21 cellular contexts compared by ENCODE assay signal in the genomic region with DNA sequence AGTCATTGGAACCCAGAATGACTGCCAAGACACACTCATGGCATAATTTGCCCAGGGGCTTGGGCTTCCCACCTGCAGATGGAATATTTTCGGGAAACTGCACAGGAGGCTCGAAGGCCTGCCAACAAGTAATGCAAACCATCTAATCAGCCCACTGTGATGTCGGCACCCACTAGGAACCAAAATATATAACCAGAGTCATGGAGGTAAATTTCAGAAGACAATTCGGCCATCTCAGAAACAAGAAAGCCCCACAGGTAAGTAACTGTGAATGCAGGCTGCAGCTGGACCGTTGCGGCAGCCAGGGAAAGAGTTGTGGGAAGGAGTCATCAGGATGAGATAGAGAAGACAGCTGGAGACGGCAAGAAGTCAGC.
"Had no signal": no experiment of that assay in that cellular context is flagged by ENCODE, and none has a peak within 500 bp of the region (broad histone marks: within the 10 kb centered on the region; RNA-seq: fewer than 3 reads in every experiment).

No MANE protein-coding gene starts in this region.

- H3K27ac Mint-ChIP-seq: mesothelial cell of epicardium; naive thymus-derived CD4-positive, alpha-beta T cell; natural killer cell treated with Interleukin-12 subunit alpha and Interleukin-12 subunit beta and Interleukin-15 and Interleukin-18, amount 100 ng/mL, for 72 hours; progenitor cell of endocrine pancreas; stimulated activated naive B cell treated with anti-CD40 and anti-IgM and Interleukin-4, amounts not matched to agents 10 μg/mL and 1 μg/mL and 100 μg/mL, for 72 hours; stimulated activated naive CD8-positive, alpha-beta T cell treated with anti-CD3 and anti-CD28 coated beads, Interleukin-15, Interleukin-2, amounts not matched to agents 100 ng/mL and 50 ng/mL, for 24 hours had no signal

- H3K9me3 Mint-ChIP-seq: natural killer cell treated with Interleukin-12 subunit alpha and Interleukin-12 subunit beta and Interleukin-15 and Interleukin-18, amount 100 ng/mL, for 72 hours had no signal

- H3K4me1 Mint-ChIP-seq: mesothelial cell of epicardium had no signal

- ATAC-seq: naive thymus-derived CD4-positive, alpha-beta T cell; natural killer cell treated with Interleukin-12 subunit alpha and Interleukin-12 subunit beta and Interleukin-15 and Interleukin-18, amount 100 ng/mL, for 72 hours; right cardiac atrium; stimulated activated naive B cell treated with anti-CD40 and anti-IgM and Interleukin-4, amounts not matched to agents 10 μg/mL and 1 μg/mL and 100 μg/mL, for 72 hours; upper lobe of right lung had no signal

- DNase-seq: hippocampal formation; kidney; left ventricle myocardium inferior; mesendoderm; naive thymus-derived CD4-positive, alpha-beta T cell; ovary; right cardiac atrium; sigmoid colon; stimulated activated CD4-positive, alpha-beta T cell treated with anti-CD3 and anti-CD28 coated beads, Interleukin-1b, Interleukin-23, amount 100 ng/mL, for 48 hours; stimulated activated CD4-positive, alpha-beta T cell treated with anti-CD3 and anti-CD28 coated beads, Interleukin-2, amount 100 ng/mL, for 48 hours; stimulated activated naive B cell treated with anti-CD40 and anti-IgM and Interleukin-4, amounts not matched to agents 10 μg/mL and 1 μg/mL and 100 μg/mL, for 72 hours; substantia nigra; transverse colon; upper lobe of right lung; uterus had no signal

- H3K9me3 ChIP-seq: ovary, sigmoid colon, transverse colon, upper lobe of right lung, uterus had no signal

- H3K27ac ChIP-seq: left ventricle myocardium inferior, ovary, sigmoid colon, transverse colon, upper lobe of right lung, uterus had no signal

- H3K27me3 ChIP-seq: ovary, sigmoid colon, transverse colon, upper lobe of right lung, uterus had no signal

- H3K4me2 ChIP-seq: smooth muscle cell had no signal

- H3K36me3 ChIP-seq: left ventricle myocardium inferior, ovary, sigmoid colon, transverse colon, upper lobe of right lung, uterus had no signal

- H3K4me3 ChIP-seq: left ventricle myocardium inferior, lung, ovary, sigmoid colon, smooth muscle cell, transverse colon, upper lobe of right lung, uterus had no signal

- H3K36me3 Mint-ChIP-seq: mesothelial cell of epicardium had no signal

- H3K4me3 Mint-ChIP-seq: mesothelial cell of epicardium; naive thymus-derived CD4-positive, alpha-beta T cell; natural killer cell treated with Interleukin-12 subunit alpha and Interleukin-12 subunit beta and Interleukin-15 and Interleukin-18, amount 100 ng/mL, for 72 hours; stimulated activated naive B cell treated with anti-CD40 and anti-IgM and Interleukin-4, amounts not matched to agents 10 μg/mL and 1 μg/mL and 100 μg/mL, for 72 hours; stimulated activated naive CD8-positive, alpha-beta T cell treated with anti-CD3 and anti-CD28 coated beads, Interleukin-15, Interleukin-2, amounts not matched to agents 100 ng/mL and 50 ng/mL, for 24 hours had no signal

- H3K27me3 Mint-ChIP-seq: natural killer cell treated with Interleukin-12 subunit alpha and Interleukin-12 subunit beta and Interleukin-15 and Interleukin-18, amount 100 ng/mL, for 72 hours; stimulated activated naive CD8-positive, alpha-beta T cell treated with anti-CD3 and anti-CD28 coated beads, Interleukin-15, Interleukin-2, amounts not matched to agents 100 ng/mL and 50 ng/mL, for 24 hours had no signal
